ENCODE assay signal across 11 cellular contexts in genomic region chr2:178208817-178209216, GRCh38. TPM values are rescaled to one million over a fixed set of nuclear protein-coding genes. Genes with fewer than 3 reads are reported as not detected.
DNase-seq lines count a peak whose midpoint lies in the region; ATAC-seq, FAIRE-seq and TF ChIP-seq lines count a peak whose summit lies in the region.
"Had no signal": no experiment of that assay in that cellular context is flagged by ENCODE, and none has a peak within 500 bp of the region (broad histone marks: within the 10 kb centered on the region; RNA-seq: fewer than 3 reads in every experiment).

No MANE protein-coding gene starts in this region.

- H3K4me1 ChIP-seq in OCI-LY7 (ENCODE audit: insufficient read depth, low read length, poor library complexity, severe bottlenecking), result no peaks in the 10 kb centered on the region
- peaks cover 60% of the 10 kb centered on the region for H3K4me1 ChIP-seq in psoas muscle

- ATAC-seq in psoas muscle, result no peak

- TF ChIP-seq CTCF in OCI-LY7 (conservative IDR thresholded peaks at IDR 0.05; ENCODE audit: low read length), result 0 out of 2 replicates have a peak, but pooled peaks have one; percentile 39
- TF ChIP-seq CTCF in epithelial cell of proximal tubule (conservative IDR thresholded peaks at IDR 0.05; ENCODE audit: low read depth, low read length), result peak; percentile 61
- peak; percentile 34 for TF ChIP-seq CTCF in psoas muscle (IDR thresholded peaks at IDR 0.05)

- whole genome bisulfite sequencing in psoas muscle, 3 donors, result 74 to 93% (median 87%) methylated on average over 3 of the region's 3 CpGs

- H2AFZ ChIP-seq in OCI-LY7 (ENCODE audit: low read length), result no peak overlapping the region

- CTCF ChIA-PET in OCI-LY7 (lab: Charles Lee; ENCODE audit: unreplicated experiment), result no interaction called here

- intact Hi-C loops in OCI-LY7 (cut with micrococcal nuclease; ENCODE audit: unreplicated experiment), result no loop called here
- intact Hi-C loops in psoas muscle (cut with DNase I), result no loop called here

- no peaks in the 10 kb centered on the region for H3K79me2 ChIP-seq in OCI-LY7 (ENCODE audit: insufficient read depth, low read depth, low read length)

- no peak overlapping the region for H3K4me3 ChIP-seq in OCI-LY7 (ENCODE audit: low read depth, low read length, poor library complexity, severe bottlenecking)
- no peak overlapping the region for H3K4me3 ChIP-seq in epithelial cell of proximal tubule (ENCODE audit: low read depth, low read length)
- H3K4me3 ChIP-seq in psoas muscle, result no peak overlapping the region

- no peaks in the 10 kb centered on the region for H3K27me3 ChIP-seq in psoas muscle (ENCODE audit: insufficient read depth in 3 of 3, low read length in 2 of 3)

- DNase-seq in DMS53 (lab: John Stamatoyannopoulos, UW), result peak; percentile 44
- DNase-seq in DMS53 treated with DMSO at 0.1 percent for 48 hours (lab: John Stamatoyannopoulos, UW; ENCODE audit: unreplicated experiment), result no peak
- no peak for DNase-seq in OCI-LY7 (ENCODE audit: low spot score)
- no peak for DNase-seq in epithelial cell of proximal tubule (ENCODE audit: low read depth)
- no peak for DNase-seq in psoas muscle
- no peak for DNase-seq in NCI-H774 (lab: John Stamatoyannopoulos, UW)
- no peak for DNase-seq in NCI-H1417 (lab: John Stamatoyannopoulos, UW)
- DNase-seq in RCC 7860 (ENCODE audit: low spot score), result no peak
- DNase-seq: activated CD4-positive, alpha-beta T cell treated with anti-CD3 and anti-CD28 coated beads, Interleukin-2, amount 50 U/mL, for 48 hours; NCI-H446 treated with DMSO at 0.1 percent for 48 hours had no signal

- H3K36me3 ChIP-seq in OCI-LY7 (ENCODE audit: insufficient read depth, low read length) (no peaks in the 10 kb centered on the region), psoas muscle (ENCODE audit: insufficient read depth in 1 of 2, low read depth in 1 of 2) (no peaks in the 10 kb centered on the region)

- no TSS peak for BruUV-seq in OCI-LY7 (replicated peaks; lab: Mats Ljungman, UMichigan)

- no peak for FAIRE-seq in RCC 7860 (lab: Jason Lieb, UNC)
- FAIRE-seq: A204.1 had no signal

- H3K9me3 ChIP-seq in OCI-LY7 (ENCODE audit: low read length) (no peaks in the 10 kb centered on the region), psoas muscle (no peaks in the 10 kb centered on the region)

- POLR2A ChIA-PET in OCI-LY7 (lab: Charles Lee), result interaction anchor here (0.6 to 0.7 kb wide), 3 partner anchors 36 to 100 kb away, joined by 5 read pairs; no protein-coding TSS in a partner anchor

- no peaks in the 10 kb centered on the region for H4K20me1 ChIP-seq in OCI-LY7 (ENCODE audit: insufficient read depth, low read length)

- no peak overlapping the region for H3K4me2 ChIP-seq in OCI-LY7 (ENCODE audit: low read length)

- H3K9me2 ChIP-seq in OCI-LY7 (ENCODE audit: insufficient read depth, low read length), result no peaks in the 10 kb centered on the region

- no peak overlapping the region for H3K27ac ChIP-seq in OCI-LY7 (ENCODE audit: low read depth, low read length, poor library complexity, severe bottlenecking)
- no peak overlapping the region for H3K27ac ChIP-seq in psoas muscle

RNA-seq across cellular contexts. Expression of gene OSBPL6, which starts 14.5 kb away (rescaled TPM):
- not detected in 2 replicates for total RNA-seq in OCI-LY7 (2014; rRNA removed; shearing (Covaris generic))
- total RNA-seq in OCI-LY7 (2022), result not detected in 2 replicates
- total RNA-seq in epithelial cell of proximal tubule, result 2.9 and 3.1 TPM in 2 replicates
- 100 to 1,000 TPM in 1 of 4 donors, 10 to 100 TPM in 3; 29.8 to 147 (median 44.4) TPM for total RNA-seq in psoas muscle
- 10 to 100 TPM; 11.4 to 36.4 (median 18.2) TPM for polyA plus RNA-seq in psoas muscle
